In the genomic region with DNA sequence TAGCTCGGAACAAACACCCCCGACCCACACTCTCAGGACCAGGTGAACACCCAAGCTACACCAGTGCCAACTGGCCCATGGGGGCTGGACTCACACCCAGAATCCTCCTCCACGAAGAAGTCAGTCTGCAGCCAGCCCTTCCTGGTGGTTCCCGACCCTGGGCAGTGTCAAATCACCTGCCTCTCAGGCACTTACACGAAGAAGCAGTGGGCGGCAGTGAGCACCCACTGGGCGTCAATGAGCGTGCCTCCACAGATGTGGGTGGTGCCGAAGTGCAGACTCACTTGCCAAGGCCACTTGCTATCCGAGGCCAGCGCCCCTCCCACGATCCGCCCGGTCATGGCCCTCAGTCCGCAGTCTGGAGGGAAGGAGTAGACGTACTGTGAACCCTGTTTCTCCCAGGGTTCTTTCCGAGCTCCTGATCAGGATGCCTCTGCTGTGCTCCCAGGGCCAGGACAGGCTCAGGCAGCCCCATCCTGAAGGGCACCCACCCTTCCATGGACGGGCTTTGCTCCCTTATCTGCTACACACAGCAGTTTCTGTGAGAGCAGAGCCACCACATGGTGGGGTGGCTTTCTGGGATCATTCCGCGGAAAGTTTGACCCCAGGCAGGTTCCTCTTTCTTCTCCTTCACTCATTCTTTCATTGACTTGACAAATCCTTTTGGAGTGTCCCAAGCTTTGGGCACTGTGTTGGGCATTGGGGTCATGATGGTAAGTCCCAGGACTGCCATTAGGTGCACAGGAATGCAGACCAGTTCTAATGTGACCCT, we compare ENCODE assay signal across 1 cellular context.
TF ChIP-seq lines count a peak whose summit lies in the region.

No MANE protein-coding gene starts in this region.

TF ChIP-seq in K562, 482 proteins besides CTCF, POLR2A, EP300 and RAD21 (continued from another document and continues in another):
- TF ChIP-seq, protein P1, sequence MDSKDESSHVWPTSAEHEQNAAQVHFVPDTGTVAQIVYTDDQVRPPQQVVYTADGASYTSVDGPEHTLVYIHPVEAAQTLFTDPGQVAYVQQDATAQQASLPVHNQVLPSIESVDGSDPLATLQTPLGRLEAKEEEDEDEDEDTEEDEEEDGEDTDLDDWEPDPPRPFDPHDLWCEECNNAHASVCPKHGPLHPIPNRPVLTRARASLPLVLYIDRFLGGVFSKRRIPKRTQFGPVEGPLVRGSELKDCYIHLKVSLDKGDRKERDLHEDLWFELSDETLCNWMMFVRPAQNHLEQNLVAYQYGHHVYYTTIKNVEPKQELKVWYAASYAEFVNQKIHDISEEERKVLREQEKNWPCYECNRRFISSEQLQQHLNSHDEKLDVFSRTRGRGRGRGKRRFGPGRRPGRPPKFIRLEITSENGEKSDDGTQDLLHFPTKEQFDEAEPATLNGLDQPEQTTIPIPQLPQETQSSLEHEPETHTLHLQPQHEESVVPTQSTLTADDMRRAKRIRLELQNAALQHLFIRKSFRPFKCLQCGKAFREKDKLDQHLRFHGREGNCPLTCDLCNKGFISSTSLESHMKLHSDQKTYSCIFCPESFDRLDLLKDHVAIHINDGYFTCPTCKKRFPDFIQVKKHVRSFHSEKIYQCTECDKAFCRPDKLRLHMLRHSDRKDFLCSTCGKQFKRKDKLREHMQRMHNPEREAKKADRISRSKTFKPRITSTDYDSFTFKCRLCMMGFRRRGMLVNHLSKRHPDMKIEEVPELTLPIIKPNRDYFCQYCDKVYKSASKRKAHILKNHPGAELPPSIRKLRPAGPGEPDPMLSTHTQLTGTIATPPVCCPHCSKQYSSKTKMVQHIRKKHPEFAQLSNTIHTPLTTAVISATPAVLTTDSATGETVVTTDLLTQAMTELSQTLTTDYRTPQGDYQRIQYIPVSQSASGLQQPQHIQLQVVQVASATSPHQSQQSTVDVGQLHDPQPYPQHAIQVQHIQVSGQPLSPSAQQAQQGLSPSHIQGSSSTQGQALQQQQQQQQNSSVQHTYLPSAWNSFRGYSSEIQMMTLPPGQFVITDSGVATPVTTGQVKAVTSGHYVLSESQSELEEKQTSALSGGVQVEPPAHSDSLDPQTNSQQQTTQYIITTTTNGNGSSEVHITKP (IDR thresholded peaks at IDR 0.05; ENCODE audit: partially characterized antibody), result no peak
- TF ChIP-seq ZNF655 (CRISPR knock-in tag; IDR thresholded peaks at IDR 0.05), result no peak
- TF ChIP-seq RBM39 (optimal IDR thresholded peaks at IDR 0.05; ENCODE audit: low read depth, low read length), result no peak
- TF ChIP-seq, protein P2, sequence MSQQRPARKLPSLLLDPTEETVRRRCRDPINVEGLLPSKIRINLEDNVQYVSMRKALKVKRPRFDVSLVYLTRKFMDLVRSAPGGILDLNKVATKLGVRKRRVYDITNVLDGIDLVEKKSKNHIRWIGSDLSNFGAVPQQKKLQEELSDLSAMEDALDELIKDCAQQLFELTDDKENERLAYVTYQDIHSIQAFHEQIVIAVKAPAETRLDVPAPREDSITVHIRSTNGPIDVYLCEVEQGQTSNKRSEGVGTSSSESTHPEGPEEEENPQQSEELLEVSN (IDR thresholded peaks at IDR 0.05; ENCODE audit: borderline replicate concordance in 1 of 2, extremely low read depth in 1 of 2, insufficient read depth in 1 of 2, insufficient read length in 1 of 2, low read depth in 1 of 2, low read length in 1 of 2, poor library complexity in 1 of 2, severe bottlenecking in 1 of 2), result peak in 1 of 2 experiments; percentile 33
- no peak for TF ChIP-seq KDM5B (IDR thresholded peaks at IDR 0.05; ENCODE audit: insufficient replicate concordance, low read depth, low read length)
- TF ChIP-seq SPI1 (IDR thresholded peaks at IDR 0.05; ENCODE audit: borderline replicate concordance, low read depth, low read length), result peak; percentile 60; the same call in 1 of the 2 replicates
- TF ChIP-seq ZBTB7A (IDR thresholded peaks at IDR 0.05; ENCODE audit: borderline replicate concordance, control insufficient read depth, low read depth, low read length), result peak; percentile 46; the same call in 1 of the 2 replicates
- TF ChIP-seq SUPT5H (IDR thresholded peaks at IDR 0.05), result peak; percentile 29
- peak; percentile 42; the same call in 1 of the 2 replicates for TF ChIP-seq JUND (IDR thresholded peaks at IDR 0.05; ENCODE audit: borderline replicate concordance, low read depth, low read length)
- no peak; the same call in 2 of the 3 replicates for TF ChIP-seq JUND (tag; IDR thresholded peaks at IDR 0.05; ENCODE audit: borderline replicate concordance, low read depth, low read length)
- peak; percentile 91 for TF ChIP-seq ARID1B (IDR thresholded peaks at IDR 0.05)
- no peak for TF ChIP-seq MED1 (CRISPR knock-in tag; IDR thresholded peaks at IDR 0.05; ENCODE audit: borderline replicate concordance)
- 0 out of 2 replicates have a peak, but pooled peaks have one; percentile 57 for TF ChIP-seq E2F1 (CRISPR knock-in tag; IDR thresholded peaks at IDR 0.05)
- TF ChIP-seq, protein P3, sequence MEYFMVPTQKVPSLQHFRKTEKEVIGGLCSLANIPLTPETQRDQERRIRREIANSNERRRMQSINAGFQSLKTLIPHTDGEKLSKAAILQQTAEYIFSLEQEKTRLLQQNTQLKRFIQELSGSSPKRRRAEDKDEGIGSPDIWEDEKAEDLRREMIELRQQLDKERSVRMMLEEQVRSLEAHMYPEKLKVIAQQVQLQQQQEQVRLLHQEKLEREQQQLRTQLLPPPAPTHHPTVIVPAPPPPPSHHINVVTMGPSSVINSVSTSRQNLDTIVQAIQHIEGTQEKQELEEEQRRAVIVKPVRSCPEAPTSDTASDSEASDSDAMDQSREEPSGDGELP (CRISPR knock-in tag; IDR thresholded peaks at IDR 0.05; ENCODE audit: borderline replicate concordance), result peak; percentile 73; the same call in 1 of the 2 replicates
- TF ChIP-seq CBX3 (IDR thresholded peaks at IDR 0.05; ENCODE audit: borderline replicate concordance in 1 of 2, low read length in 2 of 2), result 0 out of 3 replicates have a peak, but pooled peaks of 1 of the 2 experiments have one; percentile 70
- TF ChIP-seq GATA2 (CRISPR knock-in tag; IDR thresholded peaks at IDR 0.05), result peak; percentile 84
- TF ChIP-seq EGR1 (conservative IDR thresholded peaks at IDR 0.05), result peak; percentile 85
- TF ChIP-seq C11orf30 (IDR thresholded peaks at IDR 0.05; ENCODE audit: low read depth), result peak; percentile 71
- peak; percentile 77 for TF ChIP-seq SMARCA4 (IDR thresholded peaks at IDR 0.05)
- peak; percentile 19; the same call in 1 of the 2 replicates for TF ChIP-seq MAFF (IDR thresholded peaks at IDR 0.05; ENCODE audit: low read length)
- TF ChIP-seq CCNT2 (IDR thresholded peaks at IDR 0.05; ENCODE audit: borderline replicate concordance, extremely low read depth, insufficient read length, low read depth, low read length), result peak; percentile 39
- TF ChIP-seq MAX (CRISPR knock-in tag; IDR thresholded peaks at IDR 0.05), result peak; percentile 61; the same call in 1 of the 2 replicates
- TF ChIP-seq, protein P4, sequence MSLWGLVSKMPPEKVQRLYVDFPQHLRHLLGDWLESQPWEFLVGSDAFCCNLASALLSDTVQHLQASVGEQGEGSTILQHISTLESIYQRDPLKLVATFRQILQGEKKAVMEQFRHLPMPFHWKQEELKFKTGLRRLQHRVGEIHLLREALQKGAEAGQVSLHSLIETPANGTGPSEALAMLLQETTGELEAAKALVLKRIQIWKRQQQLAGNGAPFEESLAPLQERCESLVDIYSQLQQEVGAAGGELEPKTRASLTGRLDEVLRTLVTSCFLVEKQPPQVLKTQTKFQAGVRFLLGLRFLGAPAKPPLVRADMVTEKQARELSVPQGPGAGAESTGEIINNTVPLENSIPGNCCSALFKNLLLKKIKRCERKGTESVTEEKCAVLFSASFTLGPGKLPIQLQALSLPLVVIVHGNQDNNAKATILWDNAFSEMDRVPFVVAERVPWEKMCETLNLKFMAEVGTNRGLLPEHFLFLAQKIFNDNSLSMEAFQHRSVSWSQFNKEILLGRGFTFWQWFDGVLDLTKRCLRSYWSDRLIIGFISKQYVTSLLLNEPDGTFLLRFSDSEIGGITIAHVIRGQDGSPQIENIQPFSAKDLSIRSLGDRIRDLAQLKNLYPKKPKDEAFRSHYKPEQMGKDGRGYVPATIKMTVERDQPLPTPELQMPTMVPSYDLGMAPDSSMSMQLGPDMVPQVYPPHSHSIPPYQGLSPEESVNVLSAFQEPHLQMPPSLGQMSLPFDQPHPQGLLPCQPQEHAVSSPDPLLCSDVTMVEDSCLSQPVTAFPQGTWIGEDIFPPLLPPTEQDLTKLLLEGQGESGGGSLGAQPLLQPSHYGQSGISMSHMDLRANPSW (CRISPR knock-in tag; IDR thresholded peaks at IDR 0.05), result 0 out of 2 replicates have a peak, but pooled peaks have one; percentile 55
- TF ChIP-seq FIP1L1 (IDR thresholded peaks at IDR 0.05; ENCODE audit: low read depth, low read length, poor library complexity, severe bottlenecking), result no peak
- no peak for TF ChIP-seq ZNF354B (CRISPR knock-in tag; IDR thresholded peaks at IDR 0.05)
- TF ChIP-seq NRF1 (conservative IDR thresholded peaks at IDR 0.05 in 1 of 2, IDR thresholded peaks at IDR 0.05 in 1 of 2), result peak; percentile 16 to 37; a peak in 1 of 4 replicates
- TF ChIP-seq STAT5A (IDR thresholded peaks at IDR 0.05; ENCODE audit: borderline replicate concordance, low read length), result peak; percentile 46; the same call in 1 of the 2 replicates
- TF ChIP-seq CBFB (CRISPR knock-in tag; IDR thresholded peaks at IDR 0.05), result 0 out of 2 replicates have a peak, but pooled peaks have one; percentile 36
- peak; percentile 54 for TF ChIP-seq NFE2 (IDR thresholded peaks at IDR 0.05; ENCODE audit: low read depth)
- peak; percentile 37; the same call in 1 of the 2 replicates for TF ChIP-seq CREM (IDR thresholded peaks at IDR 0.05; ENCODE audit: low read depth)
- TF ChIP-seq FOXP4 (CRISPR knock-in tag; IDR thresholded peaks at IDR 0.05; ENCODE audit: borderline replicate concordance), result 0 out of 2 replicates have a peak, but pooled peaks have one; percentile 13
- TF ChIP-seq, protein P5, sequence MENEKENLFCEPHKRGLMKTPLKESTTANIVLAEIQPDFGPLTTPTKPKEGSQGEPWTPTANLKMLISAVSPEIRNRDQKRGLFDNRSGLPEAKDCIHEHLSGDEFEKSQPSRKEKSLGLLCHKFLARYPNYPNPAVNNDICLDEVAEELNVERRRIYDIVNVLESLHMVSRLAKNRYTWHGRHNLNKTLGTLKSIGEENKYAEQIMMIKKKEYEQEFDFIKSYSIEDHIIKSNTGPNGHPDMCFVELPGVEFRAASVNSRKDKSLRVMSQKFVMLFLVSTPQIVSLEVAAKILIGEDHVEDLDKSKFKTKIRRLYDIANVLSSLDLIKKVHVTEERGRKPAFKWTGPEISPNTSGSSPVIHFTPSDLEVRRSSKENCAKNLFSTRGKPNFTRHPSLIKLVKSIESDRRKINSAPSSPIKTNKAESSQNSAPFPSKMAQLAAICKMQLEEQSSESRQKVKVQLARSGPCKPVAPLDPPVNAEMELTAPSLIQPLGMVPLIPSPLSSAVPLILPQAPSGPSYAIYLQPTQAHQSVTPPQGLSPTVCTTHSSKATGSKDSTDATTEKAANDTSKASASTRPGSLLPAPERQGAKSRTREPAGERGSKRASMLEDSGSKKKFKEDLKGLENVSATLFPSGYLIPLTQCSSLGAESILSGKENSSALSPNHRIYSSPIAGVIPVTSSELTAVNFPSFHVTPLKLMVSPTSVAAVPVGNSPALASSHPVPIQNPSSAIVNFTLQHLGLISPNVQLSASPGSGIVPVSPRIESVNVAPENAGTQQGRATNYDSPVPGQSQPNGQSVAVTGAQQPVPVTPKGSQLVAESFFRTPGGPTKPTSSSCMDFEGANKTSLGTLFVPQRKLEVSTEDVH (IDR thresholded peaks at IDR 0.05; ENCODE audit: low read depth, partially characterized antibody), result peak; percentile 47
- 0 out of 2 replicates have a peak, but pooled peaks have one; percentile 19 for TF ChIP-seq ZNF143 (CRISPR knock-in tag; IDR thresholded peaks at IDR 0.05)
- peak; percentile 93 for TF ChIP-seq TCF3 (CRISPR knock-in tag; IDR thresholded peaks at IDR 0.05)
- TF ChIP-seq ERF (CRISPR knock-in tag; IDR thresholded peaks at IDR 0.05), result no peak
- no peak for TF ChIP-seq MECOM (CRISPR knock-in tag; IDR thresholded peaks at IDR 0.05)
- TF ChIP-seq, protein P6, sequence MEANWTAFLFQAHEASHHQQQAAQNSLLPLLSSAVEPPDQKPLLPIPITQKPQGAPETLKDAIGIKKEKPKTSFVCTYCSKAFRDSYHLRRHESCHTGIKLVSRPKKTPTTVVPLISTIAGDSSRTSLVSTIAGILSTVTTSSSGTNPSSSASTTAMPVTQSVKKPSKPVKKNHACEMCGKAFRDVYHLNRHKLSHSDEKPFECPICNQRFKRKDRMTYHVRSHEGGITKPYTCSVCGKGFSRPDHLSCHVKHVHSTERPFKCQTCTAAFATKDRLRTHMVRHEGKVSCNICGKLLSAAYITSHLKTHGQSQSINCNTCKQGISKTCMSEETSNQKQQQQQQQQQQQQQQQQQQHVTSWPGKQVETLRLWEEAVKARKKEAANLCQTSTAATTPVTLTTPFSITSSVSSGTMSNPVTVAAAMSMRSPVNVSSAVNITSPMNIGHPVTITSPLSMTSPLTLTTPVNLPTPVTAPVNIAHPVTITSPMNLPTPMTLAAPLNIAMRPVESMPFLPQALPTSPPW (CRISPR knock-in tag; IDR thresholded peaks at IDR 0.05), result peak; percentile 62
